In the genomic region with DNA sequence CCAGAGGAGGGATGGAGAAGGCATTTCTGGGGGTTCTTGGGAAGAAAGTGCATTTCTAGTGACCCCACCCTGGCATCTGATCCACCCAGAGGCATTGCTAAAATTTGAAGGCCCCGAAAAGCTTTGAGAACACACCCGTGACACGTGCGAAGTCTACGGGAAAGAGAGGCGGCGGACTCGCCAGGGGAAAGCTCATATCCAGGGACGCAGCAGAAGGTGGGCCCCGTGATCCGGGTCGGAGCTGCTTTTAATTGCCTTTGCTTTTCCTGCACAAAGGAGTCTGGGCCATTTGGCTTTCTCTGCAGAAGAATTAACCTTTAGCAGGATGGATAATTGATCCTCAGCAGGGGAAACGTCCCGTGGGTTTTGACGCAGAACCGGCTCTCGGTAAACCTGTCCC, we compare ENCODE assay signal across 28 cellular contexts. TPM values are rescaled to one million over a fixed set of nuclear protein-coding genes. Genes with fewer than 3 reads are reported as not detected.
DNase-seq lines count a peak whose midpoint lies in the region; ATAC-seq and TF ChIP-seq lines count a peak whose summit lies in the region.
"Had no signal": no experiment of that assay in that cellular context is flagged by ENCODE, and none has a peak within 500 bp of the region (broad histone marks: within the 10 kb centered on the region; RNA-seq: fewer than 3 reads in every experiment).

No MANE protein-coding gene starts in this region.

- peak overlapping the region; percentile 50 for H3K4me3 Mint-ChIP-seq in Caco-2 (ENCODE audit: unreplicated experiment)
- H3K4me3 Mint-ChIP-seq in T-helper 17 cell: no peak overlapping the region
- no peak overlapping the region for H3K4me3 Mint-ChIP-seq in type B pancreatic cell
- H3K4me3 Mint-ChIP-seq: CD8-positive, alpha-beta memory T cell; GM23338; H9 had no signal

- intact Hi-C loops in Caco-2 (cut with micrococcal nuclease; ENCODE audit: unreplicated experiment): no loop called here
- intact Hi-C loops in left colon (cut with DNase I, micrococcal nuclease): no loop called here
- intact Hi-C loops in stomach (cut with DNase I; ENCODE audit: low total_unique reads): no loop called here

- H3K27me3 ChIP-seq in Caco-2 (replicated peaks; ENCODE audit: control insufficient read depth, insufficient read depth, low read length) (no peaks in the 10 kb centered on the region), stomach (no peaks in the 10 kb centered on the region), Peyer's patch (no peaks in the 10 kb centered on the region)
- H3K27me3 ChIP-seq: SJCRH30 had no signal

- no peaks in the 10 kb centered on the region; the same call in 1 of the 2 replicates for H3K9me3 ChIP-seq in Caco-2
- H3K9me3 ChIP-seq in T-helper 17 cell (ENCODE audit: control insufficient read depth, low read length, poor library complexity, severe bottlenecking): no peaks in the 10 kb centered on the region
- peaks cover 0 to 8% (median 3%) of the 10 kb centered on the region in 4 donors for H3K9me3 ChIP-seq in stomach
- H3K9me3 ChIP-seq in Peyer's patch: no peaks in the 10 kb centered on the region

- TF ChIP-seq POLR2A in stomach (IDR thresholded peaks at IDR 0.05) (no peak), Peyer's patch (IDR thresholded peaks at IDR 0.05) (no peak)

- H3K4me1 Mint-ChIP-seq in Caco-2 (ENCODE audit: low read depth, unreplicated experiment): no peaks in the 10 kb centered on the region
- H3K4me1 Mint-ChIP-seq in T-helper 17 cell: peaks cover 14% of the 10 kb centered on the region
- no peaks in the 10 kb centered on the region for H3K4me1 Mint-ChIP-seq in type B pancreatic cell (ENCODE audit: unreplicated experiment)
- H3K4me1 Mint-ChIP-seq: GM23338 had no signal

- DNase-seq in Caco-2 (no peak), T-helper 17 cell (no peak), left colon (no peak), type B pancreatic cell (ENCODE audit: extremely low spot score, unreplicated experiment) (no peak), cortex of kidney (lab: John Stamatoyannopoulos, UW) (no peak), stomach (no peak), Peyer's patch (no peak)
- DNase-seq: C1 segment of cervical spinal cord; CD8-positive, alpha-beta memory T cell; DMS153; DND-41; H9; KBM-7; NCI-H1105 treated with DMSO at 0.1 percent for 48 hours; NCI-H1930; NCI-H2107; NCI-H446; NCI-H524 treated with DMSO at 0.1 percent for 48 hours; NCI-H82; NK-92 treated with Interleukin-12 subunit alpha and Interleukin-12 subunit beta, amount 100 ng/mL, for 24 hours; PC-3; SJCRH30 had no signal

- peaks cover 29% of the 10 kb centered on the region for H3K9me3 Mint-ChIP-seq in Caco-2 (ENCODE audit: unreplicated experiment)
- peaks cover 6% of the 10 kb centered on the region for H3K9me3 Mint-ChIP-seq in type B pancreatic cell

- WGBS in stomach, 5 donors: 66 to 78% (median 67%) methylated on average over 16 to 17 of the region's 17 CpGs

- no peak overlapping the region for H3K27ac ChIP-seq in stomach
- H3K27ac ChIP-seq in Peyer's patch: no peak overlapping the region
- H3K27ac ChIP-seq: SJCRH30 had no signal

- no peak for ATAC-seq in T-helper 17 cell
- peak; percentile 38 for ATAC-seq in left colon
- ATAC-seq: PC-3, Right ventricle myocardium inferior, SK-N-SH treated with all-trans-retinoic acid at 6 μM for 48 hours had no signal

- H3K4me3 ChIP-seq in Caco-2 (ENCODE audit: low read depth, low read length) (no peak overlapping the region), stomach (no peak overlapping the region), Peyer's patch (no peak overlapping the region)
- H3K4me3 ChIP-seq: GM23338, SJCRH30 had no signal

- no TSS peak for BruUV-seq in Caco-2 (replicated peaks; lab: Mats Ljungman, UMichigan)

- no peak for TF ChIP-seq EP300 in stomach (IDR thresholded peaks at IDR 0.05)

- no peaks in the 10 kb centered on the region for H3K36me3 Mint-ChIP-seq in Caco-2 (ENCODE audit: insufficient read depth, unreplicated experiment)
- H3K36me3 Mint-ChIP-seq in T-helper 17 cell (ENCODE audit: low read depth): peaks cover 10% of the 10 kb centered on the region
- peaks cover 6% of the 10 kb centered on the region for H3K36me3 Mint-ChIP-seq in type B pancreatic cell

- CTCF ChIA-PET in Caco-2 (lab: Charles Lee): no interaction called here

- POLR2A ChIA-PET in Caco-2 (lab: Charles Lee): no interaction called here

- H3K36me3 ChIP-seq in Caco-2 (ENCODE audit: control insufficient read depth, insufficient read depth, low read length) (no peaks in the 10 kb centered on the region), stomach (no peaks in the 10 kb centered on the region), Peyer's patch (no peaks in the 10 kb centered on the region)
- H3K36me3 ChIP-seq: SJCRH30 had no signal

- no peaks in the 10 kb centered on the region for H3K4me1 ChIP-seq in Caco-2
- H3K4me1 ChIP-seq in stomach: no peaks in the 10 kb centered on the region
- no peaks in the 10 kb centered on the region for H3K4me1 ChIP-seq in Peyer's patch
- H3K4me1 ChIP-seq: SJCRH30 had no signal

- TF ChIP-seq CTCF in Caco-2 (IDR thresholded peaks at IDR 0.05; ENCODE audit: insufficient read depth in 1 of 2, low read depth in 1 of 2, low read length in 1 of 2, severe bottlenecking in 1 of 2, unreplicated experiment in 1 of 2) (no peak), type B pancreatic cell (conservative IDR thresholded peaks at IDR 0.05) (no peak), stomach (IDR thresholded peaks at IDR 0.05) (no peak), Peyer's patch (IDR thresholded peaks at IDR 0.05) (no peak)

- H3K27me3 Mint-ChIP-seq in Caco-2 (ENCODE audit: insufficient read depth, unreplicated experiment): no peaks in the 10 kb centered on the region
- no peaks in the 10 kb centered on the region for H3K27me3 Mint-ChIP-seq in T-helper 17 cell
- no peaks in the 10 kb centered on the region for H3K27me3 Mint-ChIP-seq in type B pancreatic cell
- H3K27me3 Mint-ChIP-seq: CD8-positive, alpha-beta memory T cell had no signal

- H3K27ac Mint-ChIP-seq in Caco-2 (ENCODE audit: unreplicated experiment): no peak overlapping the region
- H3K27ac Mint-ChIP-seq in T-helper 17 cell: peak overlapping the region; percentile 35
- peak overlapping the region; percentile 73 for H3K27ac Mint-ChIP-seq in type B pancreatic cell
- H3K27ac Mint-ChIP-seq: GM23338 had no signal

RNA-seq across cellular contexts. Expression of gene CARD11, which starts 50.3 kb away (rescaled TPM):
- 4.4 and 5.4 TPM in 2 replicates for total RNA-seq in Caco-2 (2022)
- total RNA-seq in T-helper 17 cell: 100 to 1,000 TPM; 126 to 155 TPM
- total RNA-seq in left colon: 1 to 10 TPM; 2.0 to 2.8 TPM
- 11.6 and 43.1 TPM in 2 replicates for total RNA-seq in type B pancreatic cell (ENCODE audit: low replicate concordance)
- total RNA-seq in stomach: 1 to 10 TPM in 3 of 5 donors, under 1 TPM in 1, not detected in 1; 0.45 to 9.7 (median 4.3) TPM
- 1 to 10 TPM; 1.4 to 1.8 (median 1.7) TPM for polyA plus RNA-seq in stomach
- total RNA-seq in Peyer's patch: 10 to 100 TPM in 1 of 4 donors, 1 to 10 TPM in 3; 3.1 to 53.6 (median 5.9) TPM
- total RNA-seq: LHCN-M2, MCF 10A, PC-3, RPMI7951, SJCRH30 had no signal
